Comparison of ENCODE assay signal across 8 cellular contexts in genomic region chrX:3842822-3843521, GRCh38.
DNase-seq lines count a peak whose midpoint lies in the region; ATAC-seq and TF ChIP-seq lines count a peak whose summit lies in the region.
"Not testable (repeated sequence)": the region's sequence is repeated elsewhere in the genome, so short reads cannot be mapped to it uniquely, and the experiment has no call there.

No MANE protein-coding gene starts in this region.

- DNase-seq in activated gamma-delta T cell treated with Interleukin-2 at 50 U/mL for 16 hours: peak; percentile 24
- not testable (repeated sequence) for DNase-seq in fibroblast of the aortic adventitia (ENCODE audit: low read depth); neuronal stem cell (ENCODE audit: low spot score); upper lobe of left lung

- H3K18ac ChIP-seq in neuronal stem cell (ENCODE audit: low read length): not testable (repeated sequence)

- H3K4me2 ChIP-seq in neuronal stem cell (ENCODE audit: insufficient read depth, low read length, poor library complexity, severe bottlenecking): peak overlapping the region; percentile 40

- not testable (repeated sequence) for H2BK5ac ChIP-seq in neuronal stem cell (ENCODE audit: low read length)

- H2BK15ac ChIP-seq in neuronal stem cell (ENCODE audit: low read length): not testable (repeated sequence)

- H2AK5ac ChIP-seq in neuronal stem cell (ENCODE audit: low read depth, low read length): not testable (repeated sequence)

- not testable (repeated sequence) for H3K9ac ChIP-seq in neuronal stem cell (ENCODE audit: low read depth, low read length, poor library complexity)

- WGBS in neuronal stem cell (ENCODE audit: extremely low coverage in 2 of 2, insufficient read length in 2 of 2, insufficient replicate concordance in 1 of 2), 2 donors: no CpG with 5 or more reads among the region's 70 CpGs
- no CpG with 5 or more reads among the region's 70 CpGs for WGBS in upper lobe of left lung, 2 donors

- H3K23ac ChIP-seq in neuronal stem cell (ENCODE audit: low read depth, low read length, poor library complexity): not testable (repeated sequence)

- H3K79me1 ChIP-seq in neuronal stem cell (ENCODE audit: low read depth, low read length): not testable (repeated sequence)

- H3K4me3 ChIP-seq in fibroblast of the aortic adventitia (ENCODE audit: low read depth, low read length) (peak overlapping the region; percentile 58), neuronal stem cell (ENCODE audit: low read length in 2 of 2) (peak overlapping the region in 1 of 2 donors; percentile 69), upper lobe of left lung (peak overlapping the region in 3 of 4 donors; percentile 38 to 52 (median 48))

- not testable (repeated sequence) for H3K27ac ChIP-seq in neuronal stem cell (replicated peaks; ENCODE audit: low read length); upper lobe of left lung

- not testable (repeated sequence) for H3K4ac ChIP-seq in neuronal stem cell (ENCODE audit: low read length)

- H3K9me3 ChIP-seq in neuronal stem cell (replicated peaks in 1 of 2; ENCODE audit: control insufficient read depth in 2 of 2, insufficient read depth in 1 of 2, low read depth in 1 of 2, low read length in 2 of 2); upper lobe of left lung: not testable (repeated sequence)

- not testable (repeated sequence) for TF ChIP-seq CTCF in fibroblast of the aortic adventitia (IDR thresholded peaks at IDR 0.05; ENCODE audit: insufficient read depth, low read length); upper lobe of left lung (IDR thresholded peaks at IDR 0.05)

- not testable (repeated sequence) for H3K4me1 ChIP-seq in neuronal stem cell (ENCODE audit: control insufficient read depth in 2 of 2, insufficient read depth in 1 of 2, low read depth in 1 of 2, low read length in 2 of 2); upper lobe of left lung

- H2BK12ac ChIP-seq in neuronal stem cell (ENCODE audit: low read length): not testable (repeated sequence)

- ATAC-seq in GM18909 (IDR thresholded peaks at IDR 0.05; ENCODE audit: poor library complexity, unreplicated experiment): peak; percentile 59
- peak; percentile 81 for ATAC-seq in HG02642 (IDR thresholded peaks at IDR 0.05; ENCODE audit: poor library complexity, unreplicated experiment)
- ATAC-seq in HG03558 (IDR thresholded peaks at IDR 0.05; ENCODE audit: extremely low read depth, unreplicated experiment): peak; percentile 45
- peak; percentile 64 for ATAC-seq in SK-N-SH treated with all-trans-retinoic acid at 6 μM for 48 hours
- ATAC-seq in upper lobe of left lung (ENCODE audit: low FRiP score in 2 of 2): not testable (repeated sequence)

- not testable (repeated sequence) for TF ChIP-seq EP300 in upper lobe of left lung (IDR thresholded peaks at IDR 0.05)

- H2AFZ ChIP-seq in neuronal stem cell (ENCODE audit: low read length): not testable (repeated sequence)

- H3K36me3 ChIP-seq in neuronal stem cell (replicated peaks in 1 of 2; ENCODE audit: control insufficient read depth in 2 of 2, insufficient read depth in 2 of 2, low read length in 2 of 2); upper lobe of left lung: not testable (repeated sequence)

- H3K14ac ChIP-seq in neuronal stem cell (ENCODE audit: low read length): not testable (repeated sequence)

- not testable (repeated sequence) for H3K27me3 ChIP-seq in neuronal stem cell (ENCODE audit: control insufficient read depth in 3 of 3, insufficient read depth in 3 of 3, low read depth in 1 of 3, low read length in 3 of 3); upper lobe of left lung

- H4K91ac ChIP-seq in neuronal stem cell (ENCODE audit: low read depth, low read length, poor library complexity): not testable (repeated sequence)

- H4K8ac ChIP-seq in neuronal stem cell (ENCODE audit: low read depth, low read length): not testable (repeated sequence)

- H2BK120ac ChIP-seq in neuronal stem cell (ENCODE audit: low read depth, low read length): not testable (repeated sequence)

- not testable (repeated sequence) for TF ChIP-seq POLR2A in upper lobe of left lung (IDR thresholded peaks at IDR 0.05)
